14 cellular contexts compared by ENCODE assay signal in the genomic region with DNA sequence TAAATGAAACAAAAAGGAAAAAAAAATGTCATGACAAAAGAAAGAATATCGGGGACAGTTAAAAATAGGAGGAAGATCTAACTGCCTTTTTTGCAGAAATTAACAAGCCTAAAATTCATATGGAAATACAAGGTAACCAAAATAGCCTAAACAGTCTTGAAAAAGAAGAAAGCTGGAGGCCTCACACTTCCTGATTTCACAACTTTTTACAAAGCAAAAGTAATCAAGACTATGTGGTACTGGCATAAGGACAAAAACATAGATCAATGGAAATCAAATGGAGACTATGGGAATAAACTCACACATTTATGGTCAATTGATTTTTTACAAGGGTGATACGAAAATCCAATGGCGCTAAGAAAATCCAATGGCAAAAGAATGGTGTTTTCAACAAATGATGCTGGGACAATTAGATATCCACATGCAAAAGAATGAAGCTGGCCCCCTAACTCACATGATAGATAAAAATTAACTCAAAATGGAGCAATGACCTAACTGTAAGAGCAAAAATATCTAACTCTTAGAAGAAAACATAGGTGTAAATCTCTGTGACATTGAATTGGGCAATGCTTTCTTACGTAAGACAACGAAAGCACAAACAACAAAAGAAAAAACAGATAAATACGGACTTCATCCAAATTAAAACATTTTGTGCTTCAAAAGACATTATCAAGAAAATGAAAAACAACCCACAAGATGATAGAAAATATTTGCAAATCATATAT. TPM values are rescaled to one million over a fixed set of nuclear protein-coding genes. Genes with fewer than 3 reads are reported as not detected.
DNase-seq lines count a peak whose midpoint lies in the region; ATAC-seq and FAIRE-seq lines count a peak whose summit lies in the region.
"Had no signal": no experiment of that assay in that cellular context is flagged by ENCODE, and none has a peak within 500 bp of the region (broad histone marks: within the 10 kb centered on the region; RNA-seq: fewer than 3 reads in every experiment).

No MANE protein-coding gene starts in this region.

- H3K27me3 Mint-ChIP-seq in T-helper 1 cell treated with Interleukin-12 subunit alpha and Interleukin-12 subunit beta and Interleukin-4 antibody, amounts not matched to agents 30 μg/mL and 1 μg/mL, for 36 hours (ENCODE audit: low read depth): no peaks in the 10 kb centered on the region
- H3K27me3 Mint-ChIP-seq in activated T-helper 1 cell treated with anti-CD3 and anti-CD28 coated beads, Interleukin-12 subunit alpha, Interleukin-12 subunit beta, Interleukin-2, Interleukin-4 antibody, amounts not matched to agents 30 ng/mL and 10 ng/mL and 1 ng/mL, durations not matched to agents 14 hours and 24 hours and 36 hours (ENCODE audit: insufficient read depth): no peaks in the 10 kb centered on the region
- H3K27me3 Mint-ChIP-seq in naive thymus-derived CD8-positive, alpha-beta T cell: no peaks in the 10 kb centered on the region

- H3K4me3 ChIP-seq in SJCRH30: no peak overlapping the region
- H3K4me3 ChIP-seq: esophagus squamous epithelium, tibial nerve had no signal

- 0 out of 2 replicates have a peak, but pooled peaks cover 7% of the 10 kb centered on the region for H3K4me1 ChIP-seq in SJCRH30

- H3K4me3 Mint-ChIP-seq in T-helper 1 cell treated with Interleukin-12 subunit alpha and Interleukin-12 subunit beta and Interleukin-4 antibody, amounts not matched to agents 30 μg/mL and 1 μg/mL, for 36 hours: peak overlapping the region; percentile 36
- H3K4me3 Mint-ChIP-seq in activated T-helper 1 cell treated with anti-CD3 and anti-CD28 coated beads, Interleukin-12 subunit alpha, Interleukin-12 subunit beta, Interleukin-2, Interleukin-4 antibody, amounts not matched to agents 30 ng/mL and 10 ng/mL and 1 ng/mL, durations not matched to agents 14 hours and 24 hours and 36 hours: no peak overlapping the region
- H3K4me3 Mint-ChIP-seq in naive thymus-derived CD8-positive, alpha-beta T cell: peak overlapping the region in 5 of 10 donors; percentile 0 to 30 (median 11)

- no peaks in the 10 kb centered on the region for H3K27me3 ChIP-seq in SJCRH30
- H3K27me3 ChIP-seq: esophagus squamous epithelium, tibial nerve had no signal

- H3K4me1 Mint-ChIP-seq in T-helper 1 cell treated with Interleukin-12 subunit alpha and Interleukin-12 subunit beta and Interleukin-4 antibody, amounts not matched to agents 30 μg/mL and 1 μg/mL, for 36 hours (ENCODE audit: low read depth): peaks cover 54% of the 10 kb centered on the region
- peaks cover 75% of the 10 kb centered on the region for H3K4me1 Mint-ChIP-seq in activated T-helper 1 cell treated with anti-CD3 and anti-CD28 coated beads, Interleukin-12 subunit alpha, Interleukin-12 subunit beta, Interleukin-2, Interleukin-4 antibody, amounts not matched to agents 30 ng/mL and 10 ng/mL and 1 ng/mL, durations not matched to agents 14 hours and 24 hours and 36 hours (ENCODE audit: low read depth)
- H3K4me1 Mint-ChIP-seq in naive thymus-derived CD8-positive, alpha-beta T cell: peaks cover 21 to 79% (median 48%) of the 10 kb centered on the region in 4 donors

- peaks cover 2% of the 10 kb centered on the region for H3K36me3 Mint-ChIP-seq in T-helper 1 cell treated with Interleukin-12 subunit alpha and Interleukin-12 subunit beta and Interleukin-4 antibody, amounts not matched to agents 30 μg/mL and 1 μg/mL, for 36 hours (ENCODE audit: low read depth)
- H3K36me3 Mint-ChIP-seq in activated T-helper 1 cell treated with anti-CD3 and anti-CD28 coated beads, Interleukin-12 subunit alpha, Interleukin-12 subunit beta, Interleukin-2, Interleukin-4 antibody, amounts not matched to agents 30 ng/mL and 10 ng/mL and 1 ng/mL, durations not matched to agents 14 hours and 24 hours and 36 hours (ENCODE audit: low read depth): peaks cover 8% of the 10 kb centered on the region
- no peaks in the 10 kb centered on the region for H3K36me3 Mint-ChIP-seq in naive thymus-derived CD8-positive, alpha-beta T cell

- ATAC-seq in naive thymus-derived CD8-positive, alpha-beta T cell: no peak
- ATAC-seq in GM19463 (IDR thresholded peaks at IDR 0.05; ENCODE audit: unreplicated experiment): no peak
- no peak for ATAC-seq in GM19324 (IDR thresholded peaks at IDR 0.05; ENCODE audit: low FRiP score, unreplicated experiment)
- ATAC-seq: sciatic nerve had no signal

- no peaks in the 10 kb centered on the region for H3K36me3 ChIP-seq in SJCRH30
- H3K36me3 ChIP-seq: esophagus squamous epithelium, tibial nerve had no signal

- peak overlapping the region; percentile 32 for H3K27ac Mint-ChIP-seq in T-helper 1 cell treated with Interleukin-12 subunit alpha and Interleukin-12 subunit beta and Interleukin-4 antibody, amounts not matched to agents 30 μg/mL and 1 μg/mL, for 36 hours
- H3K27ac Mint-ChIP-seq in activated T-helper 1 cell treated with anti-CD3 and anti-CD28 coated beads, Interleukin-12 subunit alpha, Interleukin-12 subunit beta, Interleukin-2, Interleukin-4 antibody, amounts not matched to agents 30 ng/mL and 10 ng/mL and 1 ng/mL, durations not matched to agents 14 hours and 24 hours and 36 hours: peak overlapping the region; percentile 25
- peak overlapping the region in 6 of 10 donors; percentile 4 to 91 (median 58) for H3K27ac Mint-ChIP-seq in naive thymus-derived CD8-positive, alpha-beta T cell

- H3K9me3 Mint-ChIP-seq in T-helper 1 cell treated with Interleukin-12 subunit alpha and Interleukin-12 subunit beta and Interleukin-4 antibody, amounts not matched to agents 30 μg/mL and 1 μg/mL, for 36 hours: no peaks in the 10 kb centered on the region
- peaks cover 5% of the 10 kb centered on the region for H3K9me3 Mint-ChIP-seq in activated T-helper 1 cell treated with anti-CD3 and anti-CD28 coated beads, Interleukin-12 subunit alpha, Interleukin-12 subunit beta, Interleukin-2, Interleukin-4 antibody, amounts not matched to agents 30 ng/mL and 10 ng/mL and 1 ng/mL, durations not matched to agents 14 hours and 24 hours and 36 hours
- peaks cover 0 to 4% (median 0%) of the 10 kb centered on the region in 9 donors for H3K9me3 Mint-ChIP-seq in naive thymus-derived CD8-positive, alpha-beta T cell

- DNase-seq in T-helper 1 cell: no peak
- no peak for DNase-seq in GM19239 (ENCODE audit: insufficient read length, low spot score)
- DNase-seq in activated T-helper 1 cell treated with anti-CD3 and anti-CD28 coated beads, Interleukin-12 subunit alpha, Interleukin-12 subunit beta, Interleukin-2, Interleukin-4 antibody, amounts not matched to agents 30 ng/mL and 10 ng/mL and 1 ng/mL, durations not matched to agents 14 hours and 24 hours and 36 hours (ENCODE audit: low spot score): no peak
- no peak for DNase-seq in naive thymus-derived CD8-positive, alpha-beta T cell
- DNase-seq in SJCRH30: no peak
- DNase-seq: activated effector memory CD4-positive, alpha-beta T cell treated with anti-CD3 and anti-CD28 coated beads, Interleukin-2, amount 50 U/mL, for 16 hours; esophagus squamous epithelium; NCI-H2171 had no signal

- H3K27ac ChIP-seq in SJCRH30: no peak overlapping the region
- H3K27ac ChIP-seq: esophagus squamous epithelium, tibial nerve had no signal

- no peaks in the 10 kb centered on the region for H3K9me3 ChIP-seq in SJCRH30 (replicated peaks)
- H3K9me3 ChIP-seq: esophagus squamous epithelium, tibial nerve had no signal

- FAIRE-seq in GM19239 (lab: Jason Lieb, UNC): peak; percentile 39
- FAIRE-seq: A204.1 had no signal

- intact Hi-C loops in activated T-helper 1 cell treated with anti-CD3 and anti-CD28 coated beads, Interleukin-12 subunit alpha, Interleukin-12 subunit beta, Interleukin-2, Interleukin-4 antibody, amounts not matched to agents 30 ng/mL and 10 ng/mL and 1 ng/mL, durations not matched to agents 14 hours and 24 hours and 36 hours (cut with micrococcal nuclease): no loop called here

- POLR2A ChIA-PET in naive thymus-derived CD8-positive, alpha-beta T cell (lab: Charles Lee): no interaction called here

RNA-seq across cellular contexts. Expression of gene MAP3K5, which starts 24.5 kb away (rescaled TPM):
- total RNA-seq in activated T-helper 1 cell treated with anti-CD3 and anti-CD28 coated beads, Interleukin-12 subunit alpha, Interleukin-12 subunit beta, Interleukin-2, Interleukin-4 antibody, amounts not matched to agents 30 ng/mL and 10 ng/mL and 1 ng/mL, durations not matched to agents 14 hours and 24 hours and 36 hours: 12.2 and 13.4 TPM in 2 replicates
- total RNA-seq in naive thymus-derived CD8-positive, alpha-beta T cell: 1 to 10 TPM; 7.7 to 8.7 TPM
- polyA plus RNA-seq in naive thymus-derived CD8-positive, alpha-beta T cell: 1 to 10 TPM; 3.0 to 4.5 (median 3.1) TPM
- 15.2 and 15.9 TPM in 2 replicates for total RNA-seq in SJCRH30 (2014; rRNA removed; shearing (Covaris generic))

RNA-seq across cellular contexts. Expression of gene PEX7, which starts 54.6 kb away (rescaled TPM):
- total RNA-seq in activated T-helper 1 cell treated with anti-CD3 and anti-CD28 coated beads, Interleukin-12 subunit alpha, Interleukin-12 subunit beta, Interleukin-2, Interleukin-4 antibody, amounts not matched to agents 30 ng/mL and 10 ng/mL and 1 ng/mL, durations not matched to agents 14 hours and 24 hours and 36 hours: 3.7 and 4.2 TPM in 2 replicates
- 1 to 10 TPM; 5.8 to 6.9 TPM for total RNA-seq in naive thymus-derived CD8-positive, alpha-beta T cell
- 1 to 10 TPM; 3.0 to 4.6 (median 4.2) TPM for polyA plus RNA-seq in naive thymus-derived CD8-positive, alpha-beta T cell
- 3.6 and 3.9 TPM in 2 replicates for total RNA-seq in SJCRH30 (2014; rRNA removed; shearing (Covaris generic))
